25 cellular contexts compared by ENCODE assay signal in genomic region chr4:25162566-25162965, GRCh38. TPM values are rescaled to one million over a fixed set of nuclear protein-coding genes. Genes with fewer than 3 reads are reported as not detected.
DNase-seq lines count a peak whose midpoint lies in the region; ATAC-seq, FAIRE-seq and TF ChIP-seq lines count a peak whose summit lies in the region.
"Had no signal": no experiment of that assay in that cellular context is flagged by ENCODE, and none has a peak within 500 bp of the region (broad histone marks: within the 10 kb centered on the region; RNA-seq: fewer than 3 reads in every experiment).

No MANE protein-coding gene starts in this region.

- H3K27ac ChIP-seq in HCT116 (ENCODE audit: low read depth, low read length), result no peak overlapping the region
- no peak overlapping the region for H3K27ac ChIP-seq in astrocyte (ENCODE audit: low read depth, low read length)
- H3K27ac ChIP-seq in osteoblast (ENCODE audit: low read depth, low read length), result no peak overlapping the region

- H3K9me3 Mint-ChIP-seq in astrocyte (ENCODE audit: unreplicated experiment), result no peaks in the 10 kb centered on the region
- H3K9me3 Mint-ChIP-seq: activated CD4-positive, alpha-beta memory T cell treated with anti-CD3 and anti-CD28 coated beads for 36 hours; GM23338; natural killer cell treated with Interleukin-12 subunit alpha and Interleukin-12 subunit beta and Interleukin-15 and Interleukin-18, amount 100 ng/mL, for 72 hours; stimulated activated naive B cell treated with anti-CD40 and anti-IgM and Interleukin-4, amounts not matched to agents 10 μg/mL and 1 μg/mL and 100 μg/mL, for 72 hours; T-cell; type B pancreatic cell had no signal

- FAIRE-seq in astrocyte (lab: Jason Lieb, UNC), result no peak
- FAIRE-seq: endothelial cell of umbilical vein, TTC549 had no signal

- H4K20me1 ChIP-seq in HCT116 (ENCODE audit: insufficient read depth), result no peaks in the 10 kb centered on the region
- H4K20me1 ChIP-seq in astrocyte (ENCODE audit: insufficient read depth, low read length), result no peaks in the 10 kb centered on the region
- no peaks in the 10 kb centered on the region for H4K20me1 ChIP-seq in osteoblast (ENCODE audit: insufficient read depth, low read length)

- RAD21 ChIA-PET in HCT116 (lab: Charles Lee; ENCODE audit: low non-redundant PET in 1 of 2, low total read pairs in 2 of 2, uncharacterized antibody in 2 of 2, unreplicated experiment in 2 of 2), result no interaction called here

- H3K9me2 ChIP-seq in HCT116 (ENCODE audit: insufficient read depth), result no peaks in the 10 kb centered on the region

- H3K9ac ChIP-seq in HCT116 (ENCODE audit: low read length) (no peak overlapping the region), astrocyte (ENCODE audit: low read length) (no peak overlapping the region)

- H3K36me3 Mint-ChIP-seq in astrocyte (ENCODE audit: low read depth, unreplicated experiment), result peaks cover 6% of the 10 kb centered on the region

- CTCF ChIA-PET in HCT116 (lab: Charles Lee), result interaction anchor here (1.1 kb wide), 1 partner anchor 150 kb away, joined by 3 read pairs; the partner anchor contains the start of gene ZCCHC4

- DNase-seq in HCT116 (ENCODE audit: low read depth, low spot score) (no peak), NB4 (ENCODE audit: low read depth) (no peak), astrocyte (ENCODE audit: low read depth) (no peak), osteoblast (ENCODE audit: insufficient read length, low spot score, missing footprints) (no peak), MG63 (no peak), OCI-M1 (lab: John Stamatoyannopoulos, UW) (no peak), KBM-7 (no peak)
- DNase-seq: activated CD4-positive, alpha-beta memory T cell treated with anti-CD3 and anti-CD28 coated beads for 36 hours; activated CD8-positive, alpha-beta memory T cell treated with anti-CD3 and anti-CD28 coated beads, Interleukin-2, amount 50 U/mL, for 4 hours; activated naive CD4-positive, alpha-beta T cell treated with Interleukin-2 at 50 U/mL for 16 hours; DMS79 treated with DMSO at 0.1 percent for 48 hours; gastrocnemius medialis; NCI-H146; NCI-H345; RPMI8226; stimulated activated naive B cell treated with anti-CD40 and anti-IgM and Interleukin-4, amounts not matched to agents 10 μg/mL and 1 μg/mL and 100 μg/mL, for 72 hours; substantia nigra; T-cell had no signal

- H3K27me3 ChIP-seq in HCT116 (ENCODE audit: insufficient read depth, low read length) (no peaks in the 10 kb centered on the region), astrocyte (ENCODE audit: insufficient read depth, low read length) (no peaks in the 10 kb centered on the region), osteoblast (ENCODE audit: insufficient read depth, low read length) (no peaks in the 10 kb centered on the region), MG63 (no peaks in the 10 kb centered on the region)
- H3K27me3 ChIP-seq: gastrocnemius medialis, SJSA1 had no signal

- H3K4me2 ChIP-seq in HCT116 (ENCODE audit: low read length) (peak overlapping the region; percentile 85; the same call in 1 of the 2 replicates), astrocyte (ENCODE audit: low read length) (peak overlapping the region; percentile 89), osteoblast (ENCODE audit: insufficient read depth, low read length) (peak overlapping the region; percentile 91)
- H3K4me2 ChIP-seq: GM23338 had no signal

- no peak overlapping the region for H3K4me3 Mint-ChIP-seq in astrocyte (ENCODE audit: unreplicated experiment)
- H3K4me3 Mint-ChIP-seq: GM23338; stimulated activated naive B cell treated with anti-CD40 and anti-IgM and Interleukin-4, amounts not matched to agents 10 μg/mL and 1 μg/mL and 100 μg/mL, for 72 hours had no signal

- in situ Hi-C loops in KBM-7 (cut with MboI; ENCODE audit: low pct_unique_long_range_greater_than_20kb, low sequenced_read_pairs), result no loop called here

- H2AFZ ChIP-seq in HCT116 (ENCODE audit: low read depth, low read length, poor library complexity, severe bottlenecking), result no peak overlapping the region
- H2AFZ ChIP-seq in astrocyte (ENCODE audit: low read depth, low read length), result no peak overlapping the region
- no peak overlapping the region for H2AFZ ChIP-seq in osteoblast (ENCODE audit: low read length)
- H2AFZ ChIP-seq: GM23338 had no signal

- H3K4me1 ChIP-seq in HCT116 (ENCODE audit: control insufficient read depth in 1 of 2, insufficient read depth in 2 of 2, low read length in 2 of 2) (peaks cover 13 to 21% of the 10 kb centered on the region in 2 experiments), astrocyte (ENCODE audit: insufficient read depth, low read length) (peaks cover 14% of the 10 kb centered on the region), osteoblast (ENCODE audit: insufficient read depth, low read length) (peaks cover 13% of the 10 kb centered on the region)

- TF ChIP-seq RAD21 in HCT116 (IDR thresholded peaks at IDR 0.05; ENCODE audit: low read depth), result no peak

- no peaks in the 10 kb centered on the region for H3K27me3 Mint-ChIP-seq in astrocyte (ENCODE audit: low read depth, unreplicated experiment)
- H3K27me3 Mint-ChIP-seq: natural killer cell treated with Interleukin-12 subunit alpha and Interleukin-12 subunit beta and Interleukin-15 and Interleukin-18, amount 100 ng/mL, for 72 hours; stimulated activated naive B cell treated with anti-CD40 and anti-IgM and Interleukin-4, amounts not matched to agents 10 μg/mL and 1 μg/mL and 100 μg/mL, for 72 hours; T-cell; type B pancreatic cell had no signal

- H3K27ac Mint-ChIP-seq in astrocyte (ENCODE audit: unreplicated experiment), result no peak overlapping the region
- H3K27ac Mint-ChIP-seq: GM23338; stimulated activated naive B cell treated with anti-CD40 and anti-IgM and Interleukin-4, amounts not matched to agents 10 μg/mL and 1 μg/mL and 100 μg/mL, for 72 hours had no signal

- no peaks in the 10 kb centered on the region for H3K9me3 ChIP-seq in HCT116 (ENCODE audit: control insufficient read depth in 1 of 2, insufficient read depth in 1 of 2, low read depth in 1 of 2, low read length in 2 of 2)
- no peaks in the 10 kb centered on the region for H3K9me3 ChIP-seq in astrocyte (ENCODE audit: insufficient read depth, low read depth, low read length)
- no peaks in the 10 kb centered on the region for H3K9me3 ChIP-seq in osteoblast (ENCODE audit: low read depth, low read length)
- H3K9me3 ChIP-seq in MG63, result no peaks in the 10 kb centered on the region
- H3K9me3 ChIP-seq: gastrocnemius medialis, SJSA1 had no signal

- H3K79me2 ChIP-seq in HCT116 (ENCODE audit: insufficient read depth, low read length), result peaks cover 11% of the 10 kb centered on the region
- no peaks in the 10 kb centered on the region for H3K79me2 ChIP-seq in astrocyte (ENCODE audit: insufficient read depth, low read length)
- no peaks in the 10 kb centered on the region for H3K79me2 ChIP-seq in osteoblast (ENCODE audit: insufficient read depth, low read length)

- intact Hi-C loops in HCT116 (cut with micrococcal nuclease), result loop anchor here (5.0 kb wide), 2 partner anchors 70 to 150 kb away; partner anchors contain the start of genes PI4K2B and ZCCHC4

- BruUV-seq in HCT116 (replicated peaks; lab: Mats Ljungman, UMichigan), result no TSS peak

- TF ChIP-seq POLR2A in HCT116 (IDR thresholded peaks at IDR 0.05; ENCODE audit: borderline replicate concordance, extremely low read depth, insufficient read depth, insufficient read length) (no peak), NB4 (IDR thresholded peaks at IDR 0.05; ENCODE audit: extremely low read depth, insufficient read length) (no peak)

- POLR2A ChIA-PET in HCT116 (lab: Charles Lee), result no interaction called here

- H3K4me3 ChIP-seq in HCT116 (replicated peaks in 1 of 2; ENCODE audit: low read depth in 1 of 2, low read length in 2 of 2) (no peak overlapping the region), NB4 (ENCODE audit: low read depth, low read length) (peak overlapping the region; percentile 82), astrocyte (ENCODE audit: insufficient read depth, low read depth, low read length) (no peak overlapping the region), osteoblast (ENCODE audit: insufficient read depth, low read length) (no peak overlapping the region), MG63 (no peak overlapping the region)
- H3K4me3 ChIP-seq: GM23338, SJSA1 had no signal

- no peak for ATAC-seq in HCT116
- ATAC-seq: activated CD4-positive, CD25-positive, alpha-beta regulatory T cell treated with anti-CD3 and anti-CD28 coated beads, Interleukin-2, amount 50 U/mL, for 24 hours; gastrocnemius medialis; GM23338; natural killer cell treated with Interleukin-12 subunit alpha and Interleukin-12 subunit beta and Interleukin-15 and Interleukin-18, amount 100 ng/mL, for 72 hours; stimulated activated naive B cell treated with anti-CD40 and anti-IgM and Interleukin-4, amounts not matched to agents 10 μg/mL and 1 μg/mL and 100 μg/mL, for 72 hours; T-cell had no signal

- peaks cover 8% of the 10 kb centered on the region for H3K4me1 Mint-ChIP-seq in astrocyte (ENCODE audit: low read depth, unreplicated experiment)

- TF ChIP-seq CTCF in HCT116 (IDR thresholded peaks at IDR 0.05 in 2 of 3, conservative IDR thresholded peaks at IDR 0.05 in 1 of 3; ENCODE audit: borderline replicate concordance in 1 of 3, insufficient read depth in 1 of 3, low read depth in 2 of 3, low read length in 2 of 3) (no peak), NB4 (IDR thresholded peaks at IDR 0.05; ENCODE audit: low read depth, low read length) (no peak), astrocyte (IDR thresholded peaks at IDR 0.05; ENCODE audit: insufficient read depth, low read depth, low read length) (no peak), osteoblast (IDR thresholded peaks at IDR 0.05; ENCODE audit: extremely low read depth, low read depth, low read length) (no peak)

- no peaks in the 10 kb centered on the region for H3K36me3 ChIP-seq in HCT116 (ENCODE audit: control insufficient read depth in 1 of 2, insufficient read depth in 2 of 2, low read length in 2 of 2)
- no peaks in the 10 kb centered on the region for H3K36me3 ChIP-seq in astrocyte (ENCODE audit: insufficient read depth, low read length)
- H3K36me3 ChIP-seq in osteoblast (ENCODE audit: insufficient read depth, low read length), result no peaks in the 10 kb centered on the region
- H3K36me3 ChIP-seq in MG63, result no peaks in the 10 kb centered on the region
- H3K36me3 ChIP-seq: gastrocnemius medialis had no signal

TF ChIP-seq in HCT116, 20 proteins besides CTCF, POLR2A, EP300 and RAD21 (continues in another document):
- TF ChIP-seq SIN3A (IDR thresholded peaks at IDR 0.05; ENCODE audit: low read depth) (no peak), JUND (IDR thresholded peaks at IDR 0.05) (no peak)

RNA-seq across cellular contexts. Expression of gene SEPSECS, which starts 2.3 kb away (rescaled TPM):
- 10.6 TPM for total RNA-seq in HCT116 (2021; ENCODE audit: unreplicated experiment)
- polyA plus RNA-seq in HCT116 (2012), result 3.7 and 6.6 TPM in 2 replicates
- total RNA-seq in astrocyte, result 3.8 and 4.2 TPM in 2 replicates
- total RNA-seq in osteoblast, result 8.3 and 9.1 TPM in 2 replicates
- total RNA-seq in MG63 (2014; rRNA removed; shearing (Covaris generic); ENCODE audit: low replicate concordance), result 3.0 and 3.6 TPM in 2 replicates
